In the genomic region with DNA sequence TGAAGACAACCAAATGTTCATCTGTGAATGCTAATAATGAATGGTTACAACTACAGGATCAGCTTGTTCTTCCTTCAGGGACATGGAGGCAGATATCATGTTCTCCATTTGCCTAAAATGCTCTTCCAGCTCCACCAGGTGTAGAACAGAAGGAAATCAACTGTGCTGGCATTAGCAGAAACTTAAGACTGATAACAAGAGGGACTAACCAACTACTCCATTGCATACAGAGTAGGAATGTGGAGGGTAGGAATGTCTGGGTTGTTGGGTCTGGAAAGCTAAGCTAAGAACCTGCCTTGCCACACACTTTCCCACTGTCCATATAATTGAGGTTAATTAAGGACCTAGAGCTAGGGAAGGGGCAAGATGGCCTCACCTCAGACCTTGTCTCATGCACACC, we compare ENCODE assay signal across 10 cellular contexts. TPM values are rescaled to one million over a fixed set of nuclear protein-coding genes. Genes with fewer than 3 reads are reported as not detected.
"Had no signal": no experiment of that assay in that cellular context is flagged by ENCODE, and none has a peak within 500 bp of the region (broad histone marks: within the 10 kb centered on the region; RNA-seq: fewer than 3 reads in every experiment).

No MANE protein-coding gene starts in this region.

- H3K27ac ChIP-seq: HL-60 had no signal

- H3K9me3 Mint-ChIP-seq: GM23338, HFFc6, IgD-negative memory B cell had no signal

- H3K4me3 ChIP-seq: GM23338, HAP-1 had no signal

- H3K9me3 ChIP-seq: HAP-1 had no signal

- H3K4me1 ChIP-seq: HAP-1 had no signal

- ATAC-seq: GM23338, HCT116, HepG2 had no signal

- H3K4me2 ChIP-seq: GM23338 had no signal

- H3K27ac Mint-ChIP-seq: GM23338, HFFc6, IgD-negative memory B cell had no signal

- H3K4me1 Mint-ChIP-seq: GM23338, IgD-negative memory B cell had no signal

- DNase-seq: HFFc6, KG1 had no signal

- H3K36me3 Mint-ChIP-seq: IgD-negative memory B cell had no signal

- H3K36me3 ChIP-seq: HAP-1 had no signal

- H2AFZ ChIP-seq: GM23338 had no signal

- H3K4me3 Mint-ChIP-seq: GM23338, HFFc6, IgD-negative memory B cell had no signal

RNA-seq across cellular contexts. Expression of a gene that starts 11.4 kb away (rescaled TPM):
- total RNA-seq: GM23338, H1, HepG2, HFFc6, HT1080 had no signal
- polyA plus RNA-seq: GM23338, H1, HepG2, IgD-negative memory B cell had no signal

RNA-seq across cellular contexts. Expression of a gene that starts 16.8 kb away (rescaled TPM):
- total RNA-seq: GM23338, H1, HepG2, HFFc6, HT1080 had no signal
- polyA plus RNA-seq: GM23338, H1, HepG2 had no signal

RNA-seq across cellular contexts. Expression of a gene that starts 39.9 kb away (rescaled TPM):
- total RNA-seq: GM23338, H1, HepG2, HFFc6, HT1080 had no signal
- polyA plus RNA-seq: GM23338, HepG2, IgD-negative memory B cell had no signal

RNA-seq across cellular contexts. Expression of a gene that starts 45.1 kb away (rescaled TPM):
- total RNA-seq: GM23338, H1, HepG2, HFFc6, HT1080 had no signal
- polyA plus RNA-seq: GM23338, H1, HepG2, IgD-negative memory B cell had no signal
